9 cellular contexts compared by ENCODE assay signal in genomic region chrX:36898301-36898700, GRCh38.
DNase-seq lines count a peak whose midpoint lies in the region; ATAC-seq and TF ChIP-seq lines count a peak whose summit lies in the region.
"Had no signal": no experiment of that assay in that cellular context is flagged by ENCODE, and none has a peak within 500 bp of the region (broad histone marks: within the 10 kb centered on the region; RNA-seq: fewer than 3 reads in every experiment).

No MANE protein-coding gene starts in this region.

- no peaks in the 10 kb centered on the region for H3K4me1 Mint-ChIP-seq in effector memory CD8-positive, alpha-beta T cell (ENCODE audit: low read depth in 2 of 2)

- no peaks in the 10 kb centered on the region for H3K9me3 ChIP-seq in Karpas-422 (ENCODE audit: low read length)

- no peaks in the 10 kb centered on the region for H3K4me1 ChIP-seq in Karpas-422 (ENCODE audit: low read length)

- no peak overlapping the region for H2AFZ ChIP-seq in Karpas-422 (ENCODE audit: low read length)

- peak; percentile 53 for ATAC-seq in GM18519 (IDR thresholded peaks at IDR 0.05; ENCODE audit: low FRiP score, unreplicated experiment)
- ATAC-seq in effector memory CD8-positive, alpha-beta T cell (replicated peaks) = no peak
- ATAC-seq in activated CD4-positive, CD25-positive, alpha-beta regulatory T cell treated with anti-CD3 and anti-CD28 coated beads, Interleukin-2, amount 50 U/mL, for 24 hours = no peak

- no peak overlapping the region for H3K4me2 ChIP-seq in Karpas-422 (ENCODE audit: low read depth, low read length, poor library complexity, severe bottlenecking)

- no peak overlapping the region for H3K4me3 Mint-ChIP-seq in effector memory CD8-positive, alpha-beta T cell

- no peaks in the 10 kb centered on the region for H3K36me3 Mint-ChIP-seq in effector memory CD8-positive, alpha-beta T cell (ENCODE audit: insufficient read depth)

- DNase-seq in Karpas-422 (peak; percentile 56), dermis microvascular lymphatic vessel endothelial cell (ENCODE audit: low read depth in 2 of 2) (peak; percentile 2 to 3), ureter (ENCODE audit: low spot score) (no peak), COR-L47 (lab: John Stamatoyannopoulos, UW) (no peak)
- DNase-seq in effector memory CD8-positive, alpha-beta T cell = no peak
- DNase-seq: T-helper 2 cell had no signal

- H3K9me3 Mint-ChIP-seq in effector memory CD8-positive, alpha-beta T cell = no peaks in the 10 kb centered on the region

- no peaks in the 10 kb centered on the region for H4K20me1 ChIP-seq in Karpas-422 (ENCODE audit: insufficient read depth, low read depth, low read length)

- H3K27ac Mint-ChIP-seq in effector memory CD8-positive, alpha-beta T cell = no peak overlapping the region

- H3K79me2 ChIP-seq in Karpas-422 (ENCODE audit: low read length) = no peaks in the 10 kb centered on the region

- H3K9me2 ChIP-seq in Karpas-422 (replicated peaks; ENCODE audit: insufficient read depth, low read length) = no peaks in the 10 kb centered on the region

- no peaks in the 10 kb centered on the region for H3K27me3 Mint-ChIP-seq in effector memory CD8-positive, alpha-beta T cell

- TF ChIP-seq CTCF in 22Rv1 (IDR thresholded peaks at IDR 0.05) = peak; percentile 58

- no peaks in the 10 kb centered on the region for H3K27me3 ChIP-seq in Karpas-422 (ENCODE audit: low read length)

- H3K27ac ChIP-seq in 22Rv1 (no peak overlapping the region), Karpas-422 (ENCODE audit: low read length) (no peak overlapping the region)

- H3K36me3 ChIP-seq in Karpas-422 (ENCODE audit: insufficient read depth, low read length) = no peaks in the 10 kb centered on the region

- H3K4me3 ChIP-seq in Karpas-422 (ENCODE audit: low read length) = no peak overlapping the region

- no peak overlapping the region for H3K9ac ChIP-seq in Karpas-422 (ENCODE audit: low read length)

Comparison
In these comparisons a context has a peak if more than half of its experiments do, and no peak if none do; other contexts are left out.
1. DNase-seq: peak in Karpas-422 (single experiment) and dermis microvascular lymphatic vessel endothelial cell (2 of 2); none in ureter (single experiment), effector memory CD8-positive, alpha-beta T cell (0 of 3) and COR-L47 (single experiment).